Comparison of ENCODE assay signal across 8 cellular contexts in the genomic region with DNA sequence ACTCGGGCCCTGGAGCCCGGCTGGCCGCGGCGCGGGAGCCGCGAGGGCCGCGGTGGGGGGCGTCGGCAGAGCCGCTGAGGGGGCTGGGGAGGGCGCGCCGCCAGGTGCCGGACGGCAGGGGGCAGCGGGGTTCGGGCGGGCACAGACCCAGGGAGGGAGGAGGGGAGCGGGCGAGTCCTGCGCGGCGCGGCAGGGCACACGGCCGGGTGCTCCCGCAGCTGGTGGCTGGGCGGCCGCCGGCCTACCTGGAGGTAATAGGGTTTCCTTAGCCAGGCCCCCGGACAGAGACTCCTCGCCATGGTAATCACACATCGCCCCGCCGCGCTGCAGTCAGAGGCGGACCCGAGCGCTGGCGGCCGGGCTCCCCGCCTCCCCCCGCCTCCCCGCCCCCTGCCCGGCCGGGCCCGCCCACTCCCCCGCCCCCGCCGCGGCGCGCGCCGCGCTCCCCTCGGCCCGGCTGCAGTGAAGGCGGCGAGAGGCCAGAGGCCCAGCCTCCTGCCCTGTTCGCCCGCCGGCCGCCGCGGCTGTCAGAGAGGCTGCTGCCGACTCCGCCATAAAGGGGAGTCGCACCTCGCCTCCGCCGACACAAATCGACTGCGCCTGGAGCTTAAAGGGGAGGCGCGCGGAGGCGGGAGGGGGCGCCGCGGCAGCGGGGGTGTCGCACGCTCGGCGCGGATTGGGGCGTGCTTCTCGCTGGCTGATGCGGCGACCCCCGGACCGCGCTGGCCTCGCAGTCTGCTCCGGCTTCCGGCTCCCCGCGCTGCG. TPM values are rescaled to one million over a fixed set of nuclear protein-coding genes. Genes with fewer than 3 reads are reported as not detected.
DNase-seq lines count a peak whose midpoint lies in the region; ATAC-seq, FAIRE-seq and TF ChIP-seq lines count a peak whose summit lies in the region.

A gene (minus strand): TSS at position 332 of the 765 bp plus-strand sequence. CDS start 33 bp downstream, at position 299.

- H3K4me1 ChIP-seq in colonic mucosa (peaks cover 7% of the 10 kb centered on the region), HepG2 (ENCODE audit: insufficient read depth, low read length) (peaks cover 69% of the 10 kb centered on the region)

- H3K36me3 ChIP-seq in colonic mucosa (no peaks in the 10 kb centered on the region), HepG2 (replicated peaks in 1 of 2; ENCODE audit: control insufficient read depth in 1 of 2, insufficient read depth in 2 of 2, low read length in 2 of 2) (no peaks in the 10 kb centered on the region)

- H3K4me2 ChIP-seq in HepG2 (ENCODE audit: low read depth, low read length), result peak within 1 kb of the TSS; percentile 93

- no TSS peak for BruUV-seq in HepG2 (replicated peaks; lab: Mats Ljungman, UMichigan)

- 0% methylated on average over 12 of the region's 103 CpGs for WGBS in HepG2 (ENCODE audit: low lambda C conversion rate)

- DNase-seq in A172 (ENCODE audit: low spot score), result peak; percentile 33
- DNase-seq in NCI-H345 (lab: John Stamatoyannopoulos, UW), result peak; percentile 85
- DNase-seq in activated CD4-positive, alpha-beta T cell treated with anti-CD3 and anti-CD28 coated beads for 4 hours, result peak; percentile 71 to 80
- peak; percentile 77 for DNase-seq in colonic mucosa
- DNase-seq in HepG2 (ENCODE audit: low spot score), result peak; percentile 50
- DNase-seq in stimulated activated CD4-positive, alpha-beta T cell treated with anti-CD3 and anti-CD28 coated beads, Interleukin-4, amount 100 ng/mL, for 1 hour, result peak; percentile 72

- peak within 1 kb of the TSS; percentile 98 for H3K27ac ChIP-seq in colonic mucosa
- H3K27ac ChIP-seq in HepG2 (ENCODE audit: extremely low read length, insufficient read depth, low read length), result peak within 1 kb of the TSS; percentile 85

- peaks cover 25% of the 10 kb centered on the region for H3K79me2 ChIP-seq in HepG2 (ENCODE audit: insufficient read depth, low read length)

- CTCF ChIA-PET in HepG2 (lab: Yijun Ruan, JAX; ENCODE audit: low intra/inter-chr PET ratio, low total read pairs), result interaction anchor here (0.8 to 3.7 kb wide), 4 partner anchors 10 to 104 kb away, joined by 3 to 70 read pairs (median 8); no protein-coding TSS in a partner anchor

- peak within 1 kb of the TSS; percentile 91 for H3K4me3 ChIP-seq in colonic mucosa
- H3K4me3 ChIP-seq in HepG2 (replicated peaks in 1 of 3; ENCODE audit: insufficient read depth in 1 of 3, low read depth in 2 of 3, low read length in 3 of 3), result peak within 1 kb of the TSS; percentile 84 to 89 (median 89)

- POLR2A ChIA-PET in HepG2 (lab: Yijun Ruan, JAX), result interaction anchor here (1.0 to 3.6 kb wide), 5 partner anchors 11 to 129 kb away, joined by 3 to 40 read pairs (median 6); a partner anchor contains a TSS

- TF ChIP-seq CTCF in colonic mucosa (IDR thresholded peaks at IDR 0.05), result no peak
- no peak; the same call in 1 of the 2 replicates for TF ChIP-seq CTCF in HepG2 (CRISPR knock-in tag; IDR thresholded peaks at IDR 0.05)

- in situ Hi-C loops in HepG2 (cut with HindIII; ENCODE audit: extremely low pct_ligation_motif_present, low pct_unique_long_range_greater_than_20kb), result no loop called here

- peak within 1 kb of the TSS; percentile 22 for H2AFZ ChIP-seq in HepG2 (ENCODE audit: low read length)

- H3K27me3 ChIP-seq in colonic mucosa (no peaks in the 10 kb centered on the region), HepG2 (ENCODE audit: control insufficient read depth in 1 of 2, insufficient read depth in 2 of 2, low read length in 2 of 2) (peaks cover 2 to 13% of the 10 kb centered on the region in 2 experiments; a peak in 2 of 5 replicates)

- no peak for FAIRE-seq in HepG2 (lab: Jason Lieb, UNC)

- H3K9ac ChIP-seq in colonic mucosa (ENCODE audit: low read depth in 2 of 2, low read length in 2 of 2) (peak within 1 kb of the TSS; percentile 90 to 93), HepG2 (ENCODE audit: insufficient read depth, low read depth, low read length) (peak within 1 kb of the TSS; percentile 79)

- intact Hi-C loops in colonic mucosa (cut with DNase I), result loop anchor here (2.0 kb wide), 1 partner anchor 103 kb away; no protein-coding TSS in a partner anchor
- intact Hi-C loops in HepG2 (cut with micrococcal nuclease; ENCODE audit: unreplicated experiment), result loop anchor here (1.0 kb wide), 1 partner anchor 33 kb away; no protein-coding TSS in a partner anchor

- no peaks in the 10 kb centered on the region for H3K9me3 ChIP-seq in colonic mucosa
- H3K9me3 ChIP-seq in HepG2 (ENCODE audit: low read length), result no peaks in the 10 kb centered on the region

- peak; percentile 31 for ATAC-seq in GM18517 (IDR thresholded peaks at IDR 0.05; ENCODE audit: unreplicated experiment)
- ATAC-seq in HG03045 (IDR thresholded peaks at IDR 0.05; ENCODE audit: unreplicated experiment), result peak; percentile 46
- ATAC-seq in HepG2, result peak; percentile 79

- H4K20me1 ChIP-seq in HepG2 (ENCODE audit: insufficient read depth, low read length), result no peaks in the 10 kb centered on the region

- TF ChIP-seq POLR2A in HepG2 (IDR thresholded peaks at IDR 0.05; ENCODE audit: insufficient read depth in 1 of 2, low read depth in 2 of 2, low read length in 2 of 2), result peak; percentile 56 to 64

- TF ChIP-seq EP300 in HepG2 (IDR thresholded peaks at IDR 0.05; ENCODE audit: low read depth in 2 of 2, low read length in 2 of 2), result no peak
- TF ChIP-seq EP300 in HepG2 (CRISPR knock-in tag; IDR thresholded peaks at IDR 0.05; ENCODE audit: borderline replicate concordance), result 0 out of 2 replicates have a peak, but pooled peaks have one; percentile 9

- no peak; the same call in none of the 2 replicates for TF ChIP-seq RAD21 in HepG2 (CRISPR knock-in tag; IDR thresholded peaks at IDR 0.05)

TF ChIP-seq in HepG2, 621 proteins besides CTCF, POLR2A, EP300 and RAD21 (continues in another document):
- TF ChIP-seq, protein P1, sequence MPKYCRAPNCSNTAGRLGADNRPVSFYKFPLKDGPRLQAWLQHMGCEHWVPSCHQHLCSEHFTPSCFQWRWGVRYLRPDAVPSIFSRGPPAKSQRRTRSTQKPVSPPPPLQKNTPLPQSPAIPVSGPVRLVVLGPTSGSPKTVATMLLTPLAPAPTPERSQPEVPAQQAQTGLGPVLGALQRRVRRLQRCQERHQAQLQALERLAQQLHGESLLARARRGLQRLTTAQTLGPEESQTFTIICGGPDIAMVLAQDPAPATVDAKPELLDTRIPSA (CRISPR knock-in tag; IDR thresholded peaks at IDR 0.05; ENCODE audit: borderline replicate concordance), result 0 out of 2 replicates have a peak, but pooled peaks have one; percentile 13
- TF ChIP-seq ZMYM2 (CRISPR knock-in tag; IDR thresholded peaks at IDR 0.05), result no peak; the same call in 1 of the 2 replicates
- 0 out of 2 replicates have a peak, but pooled peaks have one; percentile 48 for TF ChIP-seq ZNF570 (CRISPR knock-in tag; IDR thresholded peaks at IDR 0.05; ENCODE audit: borderline replicate concordance)
- TF ChIP-seq ZNF772 (CRISPR knock-in tag; IDR thresholded peaks at IDR 0.05), result no peak
- TF ChIP-seq, protein P2, sequence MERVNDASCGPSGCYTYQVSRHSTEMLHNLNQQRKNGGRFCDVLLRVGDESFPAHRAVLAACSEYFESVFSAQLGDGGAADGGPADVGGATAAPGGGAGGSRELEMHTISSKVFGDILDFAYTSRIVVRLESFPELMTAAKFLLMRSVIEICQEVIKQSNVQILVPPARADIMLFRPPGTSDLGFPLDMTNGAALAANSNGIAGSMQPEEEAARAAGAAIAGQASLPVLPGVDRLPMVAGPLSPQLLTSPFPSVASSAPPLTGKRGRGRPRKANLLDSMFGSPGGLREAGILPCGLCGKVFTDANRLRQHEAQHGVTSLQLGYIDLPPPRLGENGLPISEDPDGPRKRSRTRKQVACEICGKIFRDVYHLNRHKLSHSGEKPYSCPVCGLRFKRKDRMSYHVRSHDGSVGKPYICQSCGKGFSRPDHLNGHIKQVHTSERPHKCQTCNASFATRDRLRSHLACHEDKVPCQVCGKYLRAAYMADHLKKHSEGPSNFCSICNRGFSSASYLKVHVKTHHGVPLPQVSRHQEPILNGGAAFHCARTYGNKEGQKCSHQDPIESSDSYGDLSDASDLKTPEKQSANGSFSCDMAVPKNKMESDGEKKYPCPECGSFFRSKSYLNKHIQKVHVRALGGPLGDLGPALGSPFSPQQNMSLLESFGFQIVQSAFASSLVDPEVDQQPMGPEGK (CRISPR knock-in tag; IDR thresholded peaks at IDR 0.05), result peak; percentile 73
- TF ChIP-seq SIN3A (IDR thresholded peaks at IDR 0.05; ENCODE audit: borderline replicate concordance, low read depth, low read length), result peak; percentile 52; the same call in 1 of the 2 replicates
- no peak for TF ChIP-seq SRSF1 (optimal IDR thresholded peaks at IDR 0.05; ENCODE audit: low read depth, low read length)
- TF ChIP-seq ZNF446 (CRISPR knock-in tag; IDR thresholded peaks at IDR 0.05), result 0 out of 2 replicates have a peak, but pooled peaks have one; percentile 26
- 0 out of 2 replicates have a peak, but pooled peaks have one; percentile 32 for TF ChIP-seq MXD4 (CRISPR knock-in tag; IDR thresholded peaks at IDR 0.05)
- TF ChIP-seq ZNF567 (CRISPR knock-in tag; IDR thresholded peaks at IDR 0.05; ENCODE audit: borderline replicate concordance), result no peak

RNA-seq across cellular contexts. Expression of the gene that starts here (rescaled TPM):
- total RNA-seq in A172 (2014; rRNA removed; shearing (Covaris generic)), result 7.3 and 8.5 TPM in 2 replicates
- total RNA-seq in colonic mucosa, result 10 to 100 TPM; 14.3 to 14.4 TPM
- total RNA-seq in HepG2 (2016; rRNA removed; fragmentation: Illumina TruSeq; extraction: Trizol), result 7.7 and 8.4 TPM in 2 replicates
- total RNA-seq in HepG2 (2016; cell fraction: cytosol; rRNA removed; fragmentation: Illumina TruSeq; extraction: Trizol; ENCODE audit: low read depth), result 1.2 and 1.3 TPM in 2 replicates
- 7.4 and 8.9 TPM in 2 replicates for total RNA-seq in HepG2 (2016; cell fraction: insoluble cytoplasmic fraction; rRNA removed; fragmentation: Illumina TruSeq; extraction: Trizol)
- total RNA-seq in HepG2 (2016; cell fraction: membrane; rRNA removed; fragmentation: Illumina TruSeq; extraction: Trizol), result 4.5 and 4.8 TPM in 2 replicates
- total RNA-seq in HepG2 (2016; cell fraction: nucleus; rRNA removed; fragmentation: Illumina TruSeq; extraction: Trizol), result 8.6 and 11.1 TPM in 2 replicates
- polyA plus RNA-seq in HepG2 (2011; rRNA removed), result 7.0 and 8.4 TPM in 2 replicates
- 3.4 and 7.4 TPM in 2 replicates for polyA plus RNA-seq in HepG2 (2011; cell fraction: cytosol; rRNA removed)
- 1.1 and 2.3 TPM in 2 replicates for polyA plus RNA-seq in HepG2 (2011; cell fraction: nucleus; rRNA removed)
- 17.3 and 18.3 TPM in 2 replicates for polyA plus RNA-seq in HepG2 (2012)
- 1.4 and 1.6 TPM in 2 replicates for polyA plus RNA-seq in HepG2 (2016; cell fraction: cytosol; fragmentation: Illumina TruSeq; extraction: Trizol; ENCODE audit: low read depth)
- 11.5 and 12.4 TPM in 2 replicates for polyA plus RNA-seq in HepG2 (2016; cell fraction: insoluble cytoplasmic fraction; fragmentation: Illumina TruSeq; extraction: Trizol; ENCODE audit: low read depth)
- 4.5 and 4.8 TPM in 2 replicates for polyA plus RNA-seq in HepG2 (2016; cell fraction: membrane; fragmentation: Illumina TruSeq; extraction: Trizol; ENCODE audit: low read depth)
- polyA plus RNA-seq in HepG2 (2016; cell fraction: nucleus; fragmentation: Illumina TruSeq; extraction: Trizol; ENCODE audit: insufficient read depth, low read depth), result 13.7 and 15.3 TPM in 2 replicates
- polyA minus RNA-seq in HepG2 (2011; rRNA and poly(A)+ RNA removed; ENCODE audit: low replicate concordance), result 0.37 and 2.1 TPM in 2 replicates
- 6.2 and 6.6 TPM in 2 replicates for polyA minus RNA-seq in HepG2 (2011; cell fraction: cytosol; rRNA and poly(A)+ RNA removed)
- polyA minus RNA-seq in HepG2 (2011; cell fraction: nucleus; rRNA and poly(A)+ RNA removed), result 4.6 and 6.7 TPM in 2 replicates

Comparison
In these comparisons a context has a peak if more than half of its experiments do, and no peak if none do; other contexts are left out.
1. Peak in every context shown above with its lines: DNase-seq, ATAC-seq, H3K4me3 ChIP-seq and H3K27ac ChIP-seq.
2. DNase-seq: peak in every context shown above with its lines; median percentile 85 in NCI-H345; 77 in colonic mucosa; 76 in activated CD4-positive, alpha-beta T cell treated with anti-CD3 and anti-CD28 coated beads for 4 hours; 72 in stimulated activated CD4-positive, alpha-beta T cell treated with anti-CD3 and anti-CD28 coated beads, Interleukin-4, amount 100 ng/mL, for 1 hour; 50 in HepG2; 33 in A172.